19 cellular contexts compared by ENCODE assay signal in the genomic region with DNA sequence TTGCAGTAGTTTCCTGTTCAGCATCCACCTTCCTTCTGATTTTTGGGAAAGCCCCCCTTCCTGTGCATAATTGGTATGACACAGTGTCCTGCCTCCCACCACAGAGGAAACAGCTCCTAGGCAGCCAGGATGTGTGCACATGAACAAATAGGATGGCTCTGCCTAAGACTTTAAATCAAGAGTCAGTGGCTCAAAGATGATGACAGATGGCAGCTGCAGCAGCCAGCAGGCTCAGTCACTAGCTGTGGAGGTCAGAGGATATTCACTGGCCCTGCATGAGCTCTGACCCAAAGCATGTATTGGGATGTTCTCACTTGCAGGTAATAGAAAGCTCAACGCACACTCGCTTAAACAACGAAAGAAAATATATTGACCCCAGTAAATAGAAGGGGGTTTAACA.
"Had no signal": no experiment of that assay in that cellular context is flagged by ENCODE, and none has a peak within 500 bp of the region (broad histone marks: within the 10 kb centered on the region; RNA-seq: fewer than 3 reads in every experiment).

No MANE protein-coding gene starts in this region.

- H3K4me3 Mint-ChIP-seq: activated naive CD8-positive, alpha-beta T cell treated with anti-CD3 and anti-CD28 coated beads, Interleukin-2, amount 50 U/mL, for 24 hours; naive thymus-derived CD8-positive, alpha-beta T cell; T-helper 2 cell treated with Interferon-gamma antibody and Interleukin-4, amounts not matched to agents 5 μg/mL and 100 μg/mL, for 36 hours had no signal

- H3K9me3 ChIP-seq: breast epithelium, mucosa of descending colon, suprapubic skin had no signal

- DNase-seq: activated CD4-positive, alpha-beta T cell treated with anti-CD3 and anti-CD28 coated beads, Interleukin-2, amount 50 U/mL, for 1 hour; activated naive CD4-positive, alpha-beta T cell treated with Interleukin-2 at 50 U/mL for 16 hours; activated naive CD8-positive, alpha-beta T cell treated with anti-CD3 and anti-CD28 coated beads, Interleukin-2, amount 50 U/mL, for 24 hours; activated T-cell treated with anti-CD3 and anti-CD28 coated beads for 4 hours; aorta; left ventricle myocardium inferior; mucosa of descending colon; naive thymus-derived CD8-positive, alpha-beta T cell; nucleus accumbens; right cardiac atrium; stimulated activated CD4-positive, alpha-beta T cell treated with anti-CD3 and anti-CD28 coated beads, Interleukin-4, amount 100 ng/mL, for 24 hours; stimulated activated naive CD4-positive, alpha-beta T cell treated with Interleukin-2 at 50 U/mL for 16 hours; trophoblast cell had no signal

- H3K36me3 ChIP-seq: breast epithelium, left ventricle myocardium inferior, suprapubic skin had no signal

- H3K9me3 Mint-ChIP-seq: T-helper 2 cell treated with Interferon-gamma antibody and Interleukin-4, amounts not matched to agents 5 μg/mL and 100 μg/mL, for 36 hours had no signal

- H3K27me3 ChIP-seq: breast epithelium, hepatocyte, suprapubic skin had no signal

- H3K4me3 ChIP-seq: breast epithelium, hepatocyte, left ventricle myocardium inferior, mucosa of descending colon, skin epidermis, suprapubic skin had no signal

- H3K27ac Mint-ChIP-seq: activated naive CD8-positive, alpha-beta T cell treated with anti-CD3 and anti-CD28 coated beads, Interleukin-2, amount 50 U/mL, for 24 hours; T-helper 2 cell treated with Interferon-gamma antibody and Interleukin-4, amounts not matched to agents 5 μg/mL and 100 μg/mL, for 36 hours had no signal

- H3K27ac ChIP-seq: breast epithelium, hepatocyte, left ventricle myocardium inferior, skin epidermis, suprapubic skin had no signal

- ATAC-seq: activated naive CD8-positive, alpha-beta T cell treated with anti-CD3 and anti-CD28 coated beads, Interleukin-2, amount 50 U/mL, for 24 hours; esophagus mucosa; mucosa of descending colon; naive thymus-derived CD8-positive, alpha-beta T cell; right cardiac atrium had no signal

- H3K4me1 ChIP-seq: breast epithelium, left ventricle myocardium inferior, suprapubic skin had no signal

- H3K4me1 Mint-ChIP-seq: activated naive CD8-positive, alpha-beta T cell treated with anti-CD3 and anti-CD28 coated beads, Interleukin-2, amount 50 U/mL, for 24 hours; naive thymus-derived CD8-positive, alpha-beta T cell had no signal
